In the genomic region with DNA sequence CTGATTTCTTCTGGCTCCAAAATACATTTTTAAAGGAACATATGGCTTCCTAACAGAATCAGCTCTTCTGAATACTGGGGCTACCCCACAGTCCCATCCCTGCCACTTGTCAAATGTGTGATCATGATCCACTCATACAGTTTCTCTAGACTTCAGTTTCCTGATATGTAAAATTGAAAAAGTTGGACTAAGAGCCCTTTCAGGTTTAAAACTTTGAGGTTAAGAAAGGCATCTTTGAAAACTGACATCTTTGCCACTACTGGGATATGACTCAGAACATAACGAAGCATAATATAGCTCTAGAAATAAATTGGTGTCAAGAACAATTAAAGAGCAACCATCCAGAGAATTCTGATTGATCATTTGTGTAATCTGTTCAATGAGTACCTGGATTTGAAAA, we compare ENCODE assay signal across 24 cellular contexts.
"Had no signal": no experiment of that assay in that cellular context is flagged by ENCODE, and none has a peak within 500 bp of the region (broad histone marks: within the 10 kb centered on the region; RNA-seq: fewer than 3 reads in every experiment).

No MANE protein-coding gene starts in this region.

- H3K27ac ChIP-seq: lower lobe of right lung, neural progenitor cell, neutrophil, sigmoid colon, spleen, tibial nerve, uterus had no signal

- H3K9me3 ChIP-seq: lower lobe of right lung, neutrophil, sigmoid colon, spleen, tibial nerve, uterus had no signal

- H3K27me3 ChIP-seq: neural progenitor cell, neutrophil, sigmoid colon, spleen, tibial nerve, uterus had no signal

- H3K4me3 ChIP-seq: lower lobe of right lung, neural progenitor cell, sigmoid colon, spleen, tibial nerve, uterus had no signal

- H3K4me1 ChIP-seq: lower lobe of right lung, sigmoid colon, spleen, tibial nerve, uterus had no signal

- H3K27ac Mint-ChIP-seq: mesothelial cell of epicardium; naive B cell; natural killer cell; nephron progenitor cell; neural progenitor cell; stimulated activated memory B cell treated with anti-CD40 and anti-IgM and Interleukin-4, amounts not matched to agents 10 μg/mL and 1 μg/mL and 100 μg/mL, for 72 hours; type B pancreatic cell had no signal

- H3K4me1 Mint-ChIP-seq: mesothelial cell of epicardium; naive B cell; stimulated activated memory B cell treated with anti-CD40 and anti-IgM and Interleukin-4, amounts not matched to agents 10 μg/mL and 1 μg/mL and 100 μg/mL, for 72 hours; stimulated activated naive CD8-positive, alpha-beta T cell treated with anti-CD3 and anti-CD28 coated beads, Interleukin-15, amount 100 ng/mL, for 72 hours had no signal

- H3K4me2 ChIP-seq: neural progenitor cell had no signal

- FAIRE-seq: small intestine had no signal

- H3K4me3 Mint-ChIP-seq: mesothelial cell of epicardium; naive B cell; natural killer cell; nephron progenitor cell; neural progenitor cell; stimulated activated memory B cell treated with anti-CD40 and anti-IgM and Interleukin-4, amounts not matched to agents 10 μg/mL and 1 μg/mL and 100 μg/mL, for 72 hours; stimulated activated naive CD8-positive, alpha-beta T cell treated with anti-CD3 and anti-CD28 coated beads, Interleukin-15, amount 100 ng/mL, for 72 hours; type B pancreatic cell had no signal

- H2AFZ ChIP-seq: neural progenitor cell had no signal

- H3K36me3 Mint-ChIP-seq: mesothelial cell of epicardium; naive B cell; natural killer cell; neural progenitor cell; stimulated activated memory B cell treated with anti-CD40 and anti-IgM and Interleukin-4, amounts not matched to agents 10 μg/mL and 1 μg/mL and 100 μg/mL, for 72 hours; type B pancreatic cell had no signal

- ATAC-seq: left ventricle myocardium superior; natural killer cell; stimulated activated memory B cell treated with anti-CD40 and anti-IgM and Interleukin-4, amounts not matched to agents 10 μg/mL and 1 μg/mL and 100 μg/mL, for 72 hours; stimulated activated naive CD8-positive, alpha-beta T cell treated with anti-CD3 and anti-CD28 coated beads, Interleukin-15, amount 100 ng/mL, for 72 hours had no signal

- H3K9ac ChIP-seq: neural progenitor cell had no signal

- H3K9me3 Mint-ChIP-seq: mesothelial cell of epicardium; naive B cell; natural killer cell; nephron progenitor cell; neural progenitor cell; stimulated activated memory B cell treated with anti-CD40 and anti-IgM and Interleukin-4, amounts not matched to agents 10 μg/mL and 1 μg/mL and 100 μg/mL, for 72 hours; stimulated activated naive CD8-positive, alpha-beta T cell treated with anti-CD3 and anti-CD28 coated beads, Interleukin-15, amount 100 ng/mL, for 72 hours; type B pancreatic cell had no signal

- H3K36me3 ChIP-seq: lower lobe of right lung, neural progenitor cell, neutrophil, sigmoid colon, spleen, tibial nerve, uterus had no signal

- DNase-seq: islet precursor cell; left ventricle myocardium superior; lower lobe of right lung; mesendoderm; naive B cell; natural killer cell; nephron progenitor cell; occipital lobe; retina; right cardiac atrium; sigmoid colon; small intestine; spleen; stimulated activated CD4-positive, alpha-beta T cell treated with anti-CD3 and anti-CD28 coated beads, Interleukin-4, amount 100 ng/mL, for 24 hours; stimulated activated naive CD4-positive, alpha-beta T cell treated with Interleukin-2 at 50 U/mL for 16 hours; stimulated activated naive CD8-positive, alpha-beta T cell treated with anti-CD3 and anti-CD28 coated beads, Interleukin-15, amount 100 ng/mL, for 72 hours; substantia nigra; uterus had no signal
